In genomic region chr5:149060325-149060724, GRCh38 we compare ENCODE assay signal across 12 cellular contexts. TPM values are rescaled to one million over a fixed set of nuclear protein-coding genes. Genes with fewer than 3 reads are reported as not detected.
DNase-seq lines count a peak whose midpoint lies in the region; TF ChIP-seq lines count a peak whose summit lies in the region.
"Had no signal": no experiment of that assay in that cellular context is flagged by ENCODE, and none has a peak within 500 bp of the region (broad histone marks: within the 10 kb centered on the region; RNA-seq: fewer than 3 reads in every experiment).

No MANE protein-coding gene starts in this region.

- TF ChIP-seq CTCF in HFFc6 (IDR thresholded peaks at IDR 0.05) = no peak
- no peak for TF ChIP-seq CTCF in esophagus muscularis mucosa (IDR thresholded peaks at IDR 0.05)

- peaks cover 73% of the 10 kb centered on the region for H3K4me1 Mint-ChIP-seq in HFFc6 (ENCODE audit: low read depth)
- H3K4me1 Mint-ChIP-seq: nephron had no signal

- H3K9me3 Mint-ChIP-seq in HFFc6 = peaks cover 3% of the 10 kb centered on the region; the same call in 1 of the 2 replicates

- no peak overlapping the region for H3K9ac ChIP-seq in trophoblast cell (ENCODE audit: low read length)

- H3K27ac ChIP-seq in esophagus muscularis mucosa (replicated peaks in 1 of 4) (no peak overlapping the region), trophoblast cell (ENCODE audit: low read depth, low read length) (no peak overlapping the region)

- H3K27ac Mint-ChIP-seq in HFFc6 = peak overlapping the region; percentile 98
- H3K27ac Mint-ChIP-seq: activated naive CD4-positive, alpha-beta T cell treated with anti-CD3 and anti-CD28 coated beads, Interleukin-2, amount 50 U/mL, for 72 hours; nephron had no signal

- H3K4me1 ChIP-seq in esophagus muscularis mucosa (peaks cover 16 to 51% (median 29%) of the 10 kb centered on the region in 4 donors), trophoblast cell (ENCODE audit: control insufficient read depth in 1 of 2, insufficient read depth in 2 of 2, low read length in 2 of 2) (peaks cover 18 to 20% of the 10 kb centered on the region in 2 experiments)

- no peak overlapping the region for H3K4me3 ChIP-seq in esophagus muscularis mucosa
- no peak overlapping the region for H3K4me3 ChIP-seq in trophoblast cell (ENCODE audit: low read depth, low read length)

- no peak overlapping the region for H4K8ac ChIP-seq in trophoblast cell (ENCODE audit: low read depth, low read length)

- no peak overlapping the region for H3K18ac ChIP-seq in trophoblast cell (ENCODE audit: low read length)

- H3K27me3 ChIP-seq in esophagus muscularis mucosa (no peaks in the 10 kb centered on the region), trophoblast cell (ENCODE audit: insufficient read depth, low read length) (no peaks in the 10 kb centered on the region)

- no peak overlapping the region for H2BK120ac ChIP-seq in trophoblast cell (ENCODE audit: insufficient read depth, low read length, poor library complexity)

- no peak overlapping the region for H3K14ac ChIP-seq in trophoblast cell (ENCODE audit: low read length)

- DNase-seq in HFFc6 = peak; percentile 71
- DNase-seq in OCI-M1 (lab: John Stamatoyannopoulos, UW) = peak; percentile 32
- peak; percentile 53 for DNase-seq in esophagus muscularis mucosa (ENCODE audit: extremely low spot score)
- peak; percentile 38 to 55 for DNase-seq in trophoblast cell
- DNase-seq in H4 (ENCODE audit: low spot score) = no peak
- no peak for DNase-seq in ureter (ENCODE audit: low spot score)
- no peak for DNase-seq in NCI-H187 treated with DMSO at 0.1 percent for 48 hours (lab: John Stamatoyannopoulos, UW)
- DNase-seq in stimulated activated CD8-positive, alpha-beta memory T cell treated with anti-CD3 and anti-CD28 coated beads, Interleukin-4, amount 100 ng/mL, for 48 hours = no peak
- DNase-seq: GF-D8, NCI-H446 treated with DMSO at 0.1 percent for 48 hours had no signal

- peak overlapping the region; percentile 84; the same call in 1 of the 2 replicates for H3K4me3 Mint-ChIP-seq in HFFc6
- H3K4me3 Mint-ChIP-seq: nephron had no signal

- H3K9me3 ChIP-seq in esophagus muscularis mucosa (peaks cover 0 to 8% (median 0%) of the 10 kb centered on the region in 4 donors), trophoblast cell (ENCODE audit: insufficient read depth, low read depth, low read length) (peaks cover 1% of the 10 kb centered on the region)

- H3K79me1 ChIP-seq in trophoblast cell (ENCODE audit: low read length) = peaks cover 8% of the 10 kb centered on the region

- TF ChIP-seq POLR2A in esophagus muscularis mucosa (IDR thresholded peaks at IDR 0.05; ENCODE audit: low read depth) = no peak

- intact Hi-C loops in esophagus muscularis mucosa (cut with DNase I) = no loop called here

- no peak overlapping the region for H2AFZ ChIP-seq in trophoblast cell (ENCODE audit: insufficient read depth, low read length, poor library complexity)

- H3K4me2 ChIP-seq in trophoblast cell (ENCODE audit: low read length) = no peak overlapping the region

- no peak for TF ChIP-seq EP300 in esophagus muscularis mucosa (IDR thresholded peaks at IDR 0.05)

- H3K4ac ChIP-seq in trophoblast cell (ENCODE audit: low read depth, low read length) = no peak overlapping the region

- H2AK5ac ChIP-seq in trophoblast cell (ENCODE audit: low read length) = no peak overlapping the region

- H2BK12ac ChIP-seq in trophoblast cell (ENCODE audit: low read length) = no peak overlapping the region

- peaks cover 32% of the 10 kb centered on the region for H3K36me3 Mint-ChIP-seq in HFFc6 (ENCODE audit: low read depth)
- H3K36me3 Mint-ChIP-seq: activated naive CD4-positive, alpha-beta T cell treated with anti-CD3 and anti-CD28 coated beads, Interleukin-2, amount 50 U/mL, for 72 hours had no signal

- no peak overlapping the region for H3K23ac ChIP-seq in trophoblast cell (ENCODE audit: low read length)

- H2BK5ac ChIP-seq in trophoblast cell (ENCODE audit: low read depth, low read length, poor library complexity) = no peak overlapping the region

- H3K27me3 Mint-ChIP-seq in HFFc6 (ENCODE audit: insufficient read depth) = peaks cover 1% of the 10 kb centered on the region; the same call in 1 of the 2 replicates

- H4K12ac ChIP-seq in trophoblast cell (ENCODE audit: low read depth, low read length) = no peak overlapping the region

- WGBS in esophagus muscularis mucosa = 14% methylated on average over 1 of the region's 1 CpG
- no CpG with 5 or more reads among the region's 1 CpG for WGBS in trophoblast cell (ENCODE audit: extremely low coverage, insufficient coverage, insufficient read length)

- H4K91ac ChIP-seq in trophoblast cell (ENCODE audit: low read depth, low read length) = no peak overlapping the region

- H3K36me3 ChIP-seq in esophagus muscularis mucosa (no peaks in the 10 kb centered on the region), trophoblast cell (ENCODE audit: control insufficient read depth in 1 of 2, insufficient read depth in 2 of 2, low read length in 2 of 2) (no peaks in the 10 kb centered on the region)

- H3K79me2 ChIP-seq in trophoblast cell (ENCODE audit: control insufficient read depth, insufficient read depth, low read length, poor library complexity) = no peaks in the 10 kb centered on the region

RNA-seq across cellular contexts. Expression of gene SH3TC2, which starts 2.5 kb away (rescaled TPM):
- total RNA-seq in HFFc6 (2021; fragmentation: NEBNext Ultra II Directional; extraction: Animal tissue kit (Norgen Biotek cat#: 25700)) = 10 to 100 TPM in 4 of 6 experiments, 1 to 10 TPM in 2; 9.3 to 12.9 (median 10.7) TPM
- total RNA-seq in esophagus muscularis mucosa (1 to 10 TPM in 3 of 4 donors, under 1 TPM in 1; 0.84 to 2.4 (median 1.7) TPM), ureter (70.0 TPM)
- 4.7 and 4.8 TPM in 2 replicates for polyA plus RNA-seq in trophoblast cell (2013)
- 0.95 and 2.1 TPM in 2 replicates for total RNA-seq in H4 (2014; rRNA removed; shearing (Covaris generic))
- total RNA-seq: activated naive CD4-positive, alpha-beta T cell treated with anti-CD3 and anti-CD28 coated beads, Interleukin-2, amount 50 U/mL, for 72 hours had no signal

Comparison
In these comparisons a context has a peak if more than half of its experiments do, and no peak if none do; other contexts are left out.
1. DNase-seq: peak in HFFc6 (single experiment), OCI-M1 (single experiment), esophagus muscularis mucosa (single experiment) and trophoblast cell (2 of 2); none in H4 (single experiment), ureter (single experiment), NCI-H187 treated with DMSO at 0.1 percent for 48 hours (single experiment) and stimulated activated CD8-positive, alpha-beta memory T cell treated with anti-CD3 and anti-CD28 coated beads, Interleukin-4, amount 100 ng/mL, for 48 hours (single experiment).